Comparison of ENCODE assay signal across 9 cellular contexts in the genomic region with DNA sequence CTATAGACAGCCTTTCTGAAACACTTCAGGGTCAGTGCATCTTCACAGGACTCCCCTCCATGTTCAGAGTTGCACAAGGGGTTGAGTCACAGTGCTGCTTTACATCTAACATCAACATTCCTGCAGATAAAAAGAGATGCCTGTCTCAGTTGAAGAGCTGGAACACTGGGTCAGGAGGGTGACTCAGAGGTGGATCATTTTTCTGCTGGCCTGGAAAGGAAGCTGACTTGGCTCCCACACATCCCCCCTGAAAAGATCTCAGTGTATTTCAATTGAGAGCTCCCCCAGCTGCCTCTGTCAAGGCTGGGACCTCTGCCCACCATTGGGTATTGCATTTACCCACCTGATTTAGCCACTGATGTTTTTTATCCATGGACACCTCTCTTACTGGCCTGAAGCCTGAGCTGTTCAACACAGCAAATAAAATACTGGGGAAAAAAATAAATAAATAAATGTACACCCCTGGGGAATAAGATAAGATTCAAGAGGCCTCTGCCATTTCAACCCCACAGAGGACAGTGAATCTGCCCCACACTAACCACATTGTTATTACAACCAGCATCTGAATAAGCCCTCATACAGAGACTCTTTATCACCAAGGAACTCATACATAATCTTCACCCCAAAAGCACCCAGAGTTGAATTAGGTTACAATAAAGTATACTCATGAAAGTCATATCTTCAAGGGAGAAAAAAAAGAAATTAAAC.
DNase-seq lines count a peak whose midpoint lies in the region; ATAC-seq and TF ChIP-seq lines count a peak whose summit lies in the region.
"Had no signal": no experiment of that assay in that cellular context is flagged by ENCODE, and none has a peak within 500 bp of the region (broad histone marks: within the 10 kb centered on the region; RNA-seq: fewer than 3 reads in every experiment).

No MANE protein-coding gene starts in this region.

- H3K27me3 Mint-ChIP-seq in stimulated activated memory B cell treated with anti-CD40 and anti-IgM and Interleukin-4, amounts not matched to agents 10 μg/mL and 1 μg/mL and 100 μg/mL, for 72 hours = no peaks in the 10 kb centered on the region

- no peaks in the 10 kb centered on the region for H4K20me1 ChIP-seq in GM23248 (ENCODE audit: insufficient read depth)

- H3K36me3 Mint-ChIP-seq in stimulated activated memory B cell treated with anti-CD40 and anti-IgM and Interleukin-4, amounts not matched to agents 10 μg/mL and 1 μg/mL and 100 μg/mL, for 72 hours = no peaks in the 10 kb centered on the region

- H3K9me3 Mint-ChIP-seq in stimulated activated memory B cell treated with anti-CD40 and anti-IgM and Interleukin-4, amounts not matched to agents 10 μg/mL and 1 μg/mL and 100 μg/mL, for 72 hours = peaks cover 10% of the 10 kb centered on the region

- no peak for ATAC-seq in HG03439 (IDR thresholded peaks at IDR 0.05; ENCODE audit: unreplicated experiment)
- no peak for ATAC-seq in HG02884 (IDR thresholded peaks at IDR 0.05; ENCODE audit: unreplicated experiment)
- ATAC-seq in stimulated activated memory B cell treated with anti-CD40 and anti-IgM and Interleukin-4, amounts not matched to agents 10 μg/mL and 1 μg/mL and 100 μg/mL, for 72 hours = no peak

- H3K27ac ChIP-seq in GM23248 = peak overlapping the region; percentile 79

- H3K4me1 Mint-ChIP-seq in stimulated activated memory B cell treated with anti-CD40 and anti-IgM and Interleukin-4, amounts not matched to agents 10 μg/mL and 1 μg/mL and 100 μg/mL, for 72 hours = no peaks in the 10 kb centered on the region

- H3K36me3 ChIP-seq in GM23248 (ENCODE audit: low read depth) = no peaks in the 10 kb centered on the region

- in situ Hi-C loops in GM23248 (cut with MboI) = no loop called here

- no peaks in the 10 kb centered on the region for H3K27me3 ChIP-seq in GM23248 (replicated peaks; ENCODE audit: insufficient read depth)

- peak overlapping the region; percentile 29 for H3K9ac ChIP-seq in GM23248

- H3K4me2 ChIP-seq in GM23248 (ENCODE audit: unreplicated experiment) = peak overlapping the region; percentile 73

- H3K4me1 ChIP-seq in GM23248 (ENCODE audit: insufficient read depth) = peaks cover 69% of the 10 kb centered on the region

- DNase-seq in GM23248 (peak; percentile 97), SW 1271 (lab: John Stamatoyannopoulos, UW) (peak; percentile 93 to 99), foreskin fibroblast (peak; percentile 98 to 99), renal cortical epithelial cell (ENCODE audit: low read depth) (peak; percentile 99), GM20000 (ENCODE audit: low spot score) (no peak)
- DNase-seq: NCI-H1105 treated with DMSO at 0.1 percent for 48 hours had no signal

- no peak overlapping the region for H2AFZ ChIP-seq in GM23248

- peaks cover 50% of the 10 kb centered on the region for H3F3A ChIP-seq in GM23248 (ENCODE audit: insufficient read depth)

- H3K4me3 Mint-ChIP-seq in stimulated activated memory B cell treated with anti-CD40 and anti-IgM and Interleukin-4, amounts not matched to agents 10 μg/mL and 1 μg/mL and 100 μg/mL, for 72 hours = no peak overlapping the region

- H3K9me2 ChIP-seq in GM23248 (ENCODE audit: insufficient read depth) = no peaks in the 10 kb centered on the region

- no peaks in the 10 kb centered on the region for H3K9me3 ChIP-seq in GM23248 (ENCODE audit: low read depth)

- H3K4me3 ChIP-seq in GM23248 = 0 out of 2 replicates have a peak overlapping the region, but pooled peaks have one; percentile 29
- H3K4me3 ChIP-seq in foreskin fibroblast (ENCODE audit: low read depth in 1 of 2, low read length in 2 of 2) = no peak overlapping the region

- no peak overlapping the region for H3K27ac Mint-ChIP-seq in stimulated activated memory B cell treated with anti-CD40 and anti-IgM and Interleukin-4, amounts not matched to agents 10 μg/mL and 1 μg/mL and 100 μg/mL, for 72 hours

- no peaks in the 10 kb centered on the region for H3K79me2 ChIP-seq in GM23248 (ENCODE audit: insufficient read depth)

- TF ChIP-seq CTCF in foreskin fibroblast (IDR thresholded peaks at IDR 0.05; ENCODE audit: low read depth, low read length) = no peak
- no peak for TF ChIP-seq CTCF in GM20000 (IDR thresholded peaks at IDR 0.05; ENCODE audit: extremely low read depth, missing control alignments)
